In the genomic region with DNA sequence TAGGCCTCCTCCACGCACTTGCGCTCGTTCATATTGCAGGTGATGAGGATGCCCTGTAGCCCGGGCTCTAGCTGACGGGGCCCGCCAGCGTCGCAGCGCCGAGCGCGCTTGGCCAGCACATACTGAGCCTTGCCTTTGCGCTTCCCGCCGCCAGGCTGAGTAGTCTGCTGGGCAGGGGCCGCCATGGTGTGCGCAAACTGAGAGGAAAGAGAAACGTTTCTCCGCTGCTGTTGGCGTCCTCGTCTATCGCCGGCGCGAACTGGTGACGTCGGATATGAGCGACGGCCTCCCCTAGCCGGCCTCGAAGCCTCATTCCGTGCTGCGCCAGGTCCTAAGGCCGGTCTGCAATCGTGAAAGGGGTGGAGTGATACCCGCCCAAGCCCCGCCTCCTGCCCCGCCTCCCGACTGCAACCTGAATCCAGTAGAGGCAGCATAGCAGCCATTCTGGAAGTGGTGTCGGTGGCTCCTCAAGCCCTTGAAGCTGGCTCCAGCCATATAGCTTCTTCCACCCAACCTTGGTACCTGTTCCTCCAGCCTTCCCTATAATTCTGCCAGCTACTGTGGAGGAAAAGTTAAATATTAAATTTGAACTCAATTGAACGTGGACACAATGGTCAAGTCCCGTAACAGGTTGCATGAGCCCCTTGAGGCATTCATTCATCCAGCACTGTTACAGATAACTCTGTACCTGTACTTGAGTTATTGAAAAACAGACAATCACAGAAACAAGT, we compare ENCODE assay signal across 8 cellular contexts. TPM values are rescaled to one million over a fixed set of nuclear protein-coding genes. Genes with fewer than 3 reads are reported as not detected.
DNase-seq lines count a peak whose midpoint lies in the region; ATAC-seq, FAIRE-seq and TF ChIP-seq lines count a peak whose summit lies in the region.

A gene with protein sequence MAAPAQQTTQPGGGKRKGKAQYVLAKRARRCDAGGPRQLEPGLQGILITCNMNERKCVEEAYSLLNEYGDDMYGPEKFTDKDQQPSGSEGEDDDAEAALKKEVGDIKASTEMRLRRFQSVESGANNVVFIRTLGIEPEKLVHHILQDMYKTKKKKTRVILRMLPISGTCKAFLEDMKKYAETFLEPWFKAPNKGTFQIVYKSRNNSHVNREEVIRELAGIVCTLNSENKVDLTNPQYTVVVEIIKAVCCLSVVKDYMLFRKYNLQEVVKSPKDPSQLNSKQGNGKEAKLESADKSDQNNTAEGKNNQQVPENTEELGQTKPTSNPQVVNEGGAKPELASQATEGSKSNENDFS (minus strand): TSS at position 264 of the 731 bp plus-strand sequence. CDS start 79 bp downstream, at position 185.

- TF ChIP-seq POLR2A in GM12892 (IDR thresholded peaks at IDR 0.05; ENCODE audit: low read depth, low read length) = peak; percentile 82; the same call in 1 of the 2 replicates
- peak; percentile 77 for TF ChIP-seq POLR2A in adrenal gland (IDR thresholded peaks at IDR 0.05)
- TF ChIP-seq POLR2A in upper lobe of left lung (IDR thresholded peaks at IDR 0.05) = peak; percentile 56 to 91 (median 74)

- H3K9me3 ChIP-seq in adrenal gland (replicated peaks in 1 of 3) = no peaks in the 10 kb centered on the region
- H3K9me3 ChIP-seq in heart right ventricle = peaks cover 0 to 6% (median 0%) of the 10 kb centered on the region in 11 donors
- H3K9me3 ChIP-seq in upper lobe of left lung = peaks cover 0 to 6% (median 0%) of the 10 kb centered on the region in 4 donors

- ATAC-seq in HG02852 (IDR thresholded peaks at IDR 0.05; ENCODE audit: unreplicated experiment) (peak; percentile 86), heart right ventricle (peak; percentile 95 to 98 (median 96)), upper lobe of left lung (ENCODE audit: low FRiP score in 2 of 2) (peak; percentile 99)

- peak; percentile 96 for FAIRE-seq in GM12892 (lab: Jason Lieb, UNC)

- H3K4me1 ChIP-seq in adrenal gland (replicated peaks in 1 of 2) (peaks cover 4 to 19% of the 10 kb centered on the region in 2 donors), heart right ventricle (peaks cover 4 to 39% (median 25%) of the 10 kb centered on the region in 9 donors), upper lobe of left lung (peaks cover 22 to 31% (median 23%) of the 10 kb centered on the region in 4 donors)

- intact Hi-C loops in adrenal gland (cut with DNase I) (no loop called here), heart right ventricle (cut with DNase I) (no loop called here), posterior vena cava (cut with DNase I) (no loop called here)

- DNase-seq in GM12892 (ENCODE audit: insufficient read length) = peak; percentile 89
- DNase-seq in NCI-H146 (lab: John Stamatoyannopoulos, UW) = peak; percentile 95
- peak; percentile 94 to 97 (median 97) for DNase-seq in T-helper 1 cell
- peak; percentile 95 to 99 (median 97) for DNase-seq in adrenal gland
- DNase-seq in heart right ventricle = peak; percentile 96 to 97
- peak; percentile 99 for DNase-seq in posterior vena cava (ENCODE audit: low spot score)
- peak; percentile 99 for DNase-seq in upper lobe of left lung

- H3K36me3 ChIP-seq in adrenal gland (replicated peaks in 1 of 2) (peaks cover 0 to 21% of the 10 kb centered on the region in 2 donors), heart right ventricle (peaks cover 0 to 33% (median 17%) of the 10 kb centered on the region in 9 donors), upper lobe of left lung (peaks cover 1 to 22% (median 14%) of the 10 kb centered on the region in 4 donors)

- H3K27me3 ChIP-seq in adrenal gland = no peaks in the 10 kb centered on the region
- no peaks in the 10 kb centered on the region for H3K27me3 ChIP-seq in heart right ventricle
- H3K27me3 ChIP-seq in upper lobe of left lung = no peaks in the 10 kb centered on the region

- H3K4me3 ChIP-seq in adrenal gland (peak within 1 kb of the TSS; percentile 82 to 99 (median 90)), heart right ventricle (peak within 1 kb of the TSS; percentile 78 to 98 (median 88)), upper lobe of left lung (peak within 1 kb of the TSS; percentile 70 to 99 (median 95))

- TF ChIP-seq CTCF in adrenal gland (IDR thresholded peaks at IDR 0.05) (peak in 1 of 6 experiments; percentile 28), heart right ventricle (IDR thresholded peaks at IDR 0.05) (peak in 5 of 9 donors; percentile 7 to 39 (median 32)), upper lobe of left lung (IDR thresholded peaks at IDR 0.05) (peak in 2 of 6 experiments; percentile 24 to 25)

- H3K27ac ChIP-seq in adrenal gland = peak within 1 kb of the TSS; percentile 89 to 98 (median 95)
- peak within 1 kb of the TSS; percentile 77 to 98 (median 95) for H3K27ac ChIP-seq in heart right ventricle
- H3K27ac ChIP-seq in upper lobe of left lung = peak within 1 kb of the TSS; percentile 96 to 99 (median 97)

- WGBS in adrenal gland, 4 donors = 5 to 23% (median 7%) methylated on average over 7 to 42 of the region's 42 CpGs
- WGBS in heart right ventricle, 2 donors = 4% methylated on average over 42 of the region's 42 CpGs
- WGBS in upper lobe of left lung, 2 donors = 4 to 24% methylated on average over 4 to 39 of the region's 42 CpGs

- peak in 1 of 4 donors; percentile 47 for TF ChIP-seq EP300 in upper lobe of left lung (IDR thresholded peaks at IDR 0.05)

RNA-seq across cellular contexts. Expression of the gene that starts here (rescaled TPM):
- 21.5 TPM for polyA plus RNA-seq in GM12892 (2012; ENCODE audit: missing spikeins)
- total RNA-seq in adrenal gland = 10 to 100 TPM; 19.0 to 86.1 (median 40.6) TPM
- polyA plus RNA-seq in adrenal gland = 10 to 100 TPM; 22.0 to 34.0 (median 30.3) TPM
- 10 to 100 TPM; 15.5 to 20.9 (median 19.2) TPM for total RNA-seq in heart right ventricle
- 10 to 100 TPM in 1 of 2 donors, 1 to 10 TPM in 1; 7.5 to 14.2 TPM for polyA plus RNA-seq in heart right ventricle
- 10 to 100 TPM; 24.9 to 26.1 TPM for total RNA-seq in posterior vena cava
- total RNA-seq in upper lobe of left lung = 10 to 100 TPM; 34.1 to 62.0 (median 41.2) TPM

Comparison
In these comparisons a context has a peak if more than half of its experiments do, and no peak if none do; other contexts are left out.
1. Peak in every context shown above with its lines: DNase-seq, ATAC-seq, H3K4me3 ChIP-seq and H3K27ac ChIP-seq.